Comparison of ENCODE assay signal across 10 cellular contexts in genomic region chr9:133031130-133031422, GRCh38. TPM values are rescaled to one million over a fixed set of nuclear protein-coding genes. Genes with fewer than 3 reads are reported as not detected.
DNase-seq lines count a peak whose midpoint lies in the region; ATAC-seq, FAIRE-seq and TF ChIP-seq lines count a peak whose summit lies in the region.
"Had no signal": no experiment of that assay in that cellular context is flagged by ENCODE, and none has a peak within 500 bp of the region (broad histone marks: within the 10 kb centered on the region; RNA-seq: fewer than 3 reads in every experiment).

No MANE protein-coding gene starts in this region.

- no peak for TF ChIP-seq CTCF in CD4-positive, alpha-beta T cell (IDR thresholded peaks at IDR 0.05)
- TF ChIP-seq CTCF in Panc1 (IDR thresholded peaks at IDR 0.05), result no peak
- TF ChIP-seq CTCF in endothelial cell of umbilical vein (IDR thresholded peaks at IDR 0.05; ENCODE audit: extremely low read depth in 1 of 2, insufficient read depth in 1 of 2, low read depth in 1 of 2, low read length in 2 of 2), result no peak
- TF ChIP-seq CTCF in neutrophil (IDR thresholded peaks at IDR 0.05), result no peak

- no peaks in the 10 kb centered on the region; the same call in 1 of the 2 replicates for H3K36me3 ChIP-seq in Panc1 (ENCODE audit: control insufficient read depth, insufficient read depth, low read length)
- H3K36me3 ChIP-seq in endothelial cell of umbilical vein (ENCODE audit: control insufficient read depth in 2 of 2, extremely low read depth in 1 of 2, insufficient read depth in 2 of 2, low read length in 2 of 2), result peaks cover 0 to 2% of the 10 kb centered on the region in 2 experiments
- H3K36me3 ChIP-seq in neutrophil, result peaks cover 7% of the 10 kb centered on the region

- dilution Hi-C loops in endothelial cell of umbilical vein (cut with MboI; ENCODE audit: extremely low pct_ligation_motif_present, low sequenced_read_pairs), result no loop called here

- no peak for TF ChIP-seq POLR2A in endothelial cell of umbilical vein (IDR thresholded peaks at IDR 0.05; ENCODE audit: low read depth, low read length)

- no peaks in the 10 kb centered on the region for H3K9me3 ChIP-seq in CD4-positive, alpha-beta T cell (ENCODE audit: control insufficient read depth, low read length)
- no peaks in the 10 kb centered on the region for H3K9me3 ChIP-seq in Panc1 (ENCODE audit: control insufficient read depth, insufficient read depth, low read depth, low read length)
- H3K9me3 ChIP-seq in endothelial cell of umbilical vein (replicated peaks; ENCODE audit: control insufficient read depth, insufficient read depth, low read length), result no peaks in the 10 kb centered on the region
- no peaks in the 10 kb centered on the region for H3K9me3 ChIP-seq in neutrophil

- no peak for ATAC-seq in CD4-positive, alpha-beta T cell (ENCODE audit: poor library complexity)
- ATAC-seq in Panc1, result no peak

- H3K9me3 Mint-ChIP-seq in CD4-positive, alpha-beta T cell, result no peaks in the 10 kb centered on the region

- H3K9me1 ChIP-seq in endothelial cell of umbilical vein (replicated peaks; ENCODE audit: control insufficient read depth, extremely low read depth, insufficient read depth, low read length), result no peaks in the 10 kb centered on the region

- H3K27me3 ChIP-seq in CD4-positive, alpha-beta T cell (ENCODE audit: control insufficient read depth, insufficient read depth, low read length), result no peaks in the 10 kb centered on the region
- H3K27me3 ChIP-seq in Panc1 (ENCODE audit: control insufficient read depth, insufficient read depth, low read length) (no peaks in the 10 kb centered on the region), endothelial cell of umbilical vein (ENCODE audit: control insufficient read depth in 2 of 2, insufficient read depth in 2 of 2, low read length in 2 of 2) (no peaks in the 10 kb centered on the region), neutrophil (no peaks in the 10 kb centered on the region)

- no peak for DNase-seq in CD4-positive, alpha-beta T cell
- DNase-seq in Panc1 (ENCODE audit: low read depth, low spot score) (no peak), endothelial cell of umbilical vein (ENCODE audit: low read depth, low spot score) (no peak), DMS153 (lab: John Stamatoyannopoulos, UW) (no peak), HuH-7 (ENCODE audit: low spot score) (no peak)
- DNase-seq in stimulated activated CD4-positive, alpha-beta T cell treated with anti-CD3 and anti-CD28 coated beads, Interleukin-15, amount 100 ng/mL, for 24 hours, result no peak
- no peak for DNase-seq in stimulated activated CD4-positive, alpha-beta T cell treated with anti-CD3 and anti-CD28 coated beads, Interleukin-4, amount 100 ng/mL, for 4 hours

- POLR2A ChIA-PET in CD4-positive, alpha-beta T cell (lab: Charles Lee), result interaction anchor here (0.6 to 2.1 kb wide), 18 partner anchors 9 to 951 kb away, joined by 3 to 31 read pairs (median 6); partner anchors contain the start of genes CACFD1, MED22, MED27 and RPL7A
- POLR2A ChIA-PET in Panc1 (lab: Charles Lee), result interaction anchor here (0.6 kb wide), 1 partner anchor 409 kb away, joined by 4 read pairs; no protein-coding TSS in a partner anchor
- POLR2A ChIA-PET in endothelial cell of umbilical vein (lab: Charles Lee), result interaction anchor here (0.6 to 1.2 kb wide), 2 partner anchors 35 to 208 kb away, joined by 4 to 6 read pairs; no protein-coding TSS in a partner anchor

- H3K79me2 ChIP-seq in endothelial cell of umbilical vein (ENCODE audit: control insufficient read depth, insufficient read depth, low read length), result peaks cover 53% of the 10 kb centered on the region

- H3K9ac ChIP-seq in endothelial cell of umbilical vein (replicated peaks; ENCODE audit: extremely low read depth, insufficient read depth, low read length), result peak overlapping the region; percentile 94

- H3K4me1 Mint-ChIP-seq in CD4-positive, alpha-beta T cell (ENCODE audit: low read depth), result peaks cover 51% of the 10 kb centered on the region

- peaks cover 11% of the 10 kb centered on the region for H3K36me3 Mint-ChIP-seq in CD4-positive, alpha-beta T cell (ENCODE audit: low read depth)

- peak overlapping the region; percentile 96 for H2AFZ ChIP-seq in endothelial cell of umbilical vein (ENCODE audit: low read depth, low read length)

- CTCF ChIA-PET in CD4-positive, alpha-beta T cell (lab: Charles Lee), result interaction anchor here (0.5 to 3.2 kb wide), 5 partner anchors 9 to 272 kb away, joined by 3 to 34 read pairs (median 4); no protein-coding TSS in a partner anchor
- CTCF ChIA-PET in Panc1 (lab: Charles Lee), result no interaction called here
- CTCF ChIA-PET in endothelial cell of umbilical vein (lab: Charles Lee), result interaction anchor here (1.1 to 2.2 kb wide), 7 partner anchors 9 to 113 kb away, joined by 3 to 34 read pairs (median 4); partner anchors contain the start of gene GFI1B

- FAIRE-seq in endothelial cell of umbilical vein (lab: Jason Lieb, UNC), result no peak

- in situ Hi-C loops in Panc1 (cut with HindIII; ENCODE audit: low pct_unique_long_range_greater_than_20kb, low sequenced_read_pairs), result no loop called here

- H3K27ac Mint-ChIP-seq in CD4-positive, alpha-beta T cell, result peak overlapping the region; percentile 89

- no peaks in the 10 kb centered on the region for H3K27me3 Mint-ChIP-seq in CD4-positive, alpha-beta T cell

- intact Hi-C loops in CD4-positive, alpha-beta T cell (cut with DNase I, micrococcal nuclease), result loop anchor here in 1 of 2 experiments (2.0 to 5.0 kb wide), 4 partner anchors 154 to 386 kb away; partner anchors contain the start of genes AK8, MED22, RPL7A and SPACA9
- intact Hi-C loops in Panc1 (cut with micrococcal nuclease; ENCODE audit: unreplicated experiment) (no loop called here), endothelial cell of umbilical vein (cut with micrococcal nuclease) (no loop called here)

- H3K4me2 ChIP-seq in endothelial cell of umbilical vein (ENCODE audit: insufficient read depth, low read length), result peak overlapping the region; percentile 78

- H3K27ac ChIP-seq in CD4-positive, alpha-beta T cell (ENCODE audit: low read depth, low read length), result peak overlapping the region; percentile 83
- H3K27ac ChIP-seq in Panc1 (ENCODE audit: low read length) (peak overlapping the region; percentile 86), endothelial cell of umbilical vein (ENCODE audit: insufficient read depth, low read depth, low read length) (peak overlapping the region; percentile 69), neutrophil (peak overlapping the region; percentile 89)

- H3K4me3 Mint-ChIP-seq in CD4-positive, alpha-beta T cell, result peak overlapping the region; percentile 99

- H3K4me3 ChIP-seq in Panc1 (ENCODE audit: low read depth in 2 of 2, low read length in 2 of 2), result peak overlapping the region; percentile 79 to 87
- H3K4me3 ChIP-seq in endothelial cell of umbilical vein (replicated peaks in 1 of 3; ENCODE audit: insufficient read depth in 1 of 3, low read depth in 1 of 3, low read length in 3 of 3), result peak overlapping the region; percentile 85 to 93 (median 92)
- peak overlapping the region; percentile 86 to 91 for H3K4me3 ChIP-seq in neutrophil (ENCODE audit: low read depth in 1 of 2, low read length in 1 of 2)

- H4K20me1 ChIP-seq in endothelial cell of umbilical vein (replicated peaks; ENCODE audit: control insufficient read depth, extremely low read depth, insufficient read depth, low read length), result no peaks in the 10 kb centered on the region

- no TSS peak for BruUV-seq in Panc1 (replicated peaks; lab: Mats Ljungman, UMichigan)
- BruUV-seq in endothelial cell of umbilical vein (replicated peaks; lab: Mats Ljungman, UMichigan), result no TSS peak

- H3K4me1 ChIP-seq in Panc1 (ENCODE audit: control insufficient read depth, insufficient read depth, low read length), result no peaks in the 10 kb centered on the region; the same call in 1 of the 2 replicates
- peaks cover 8% of the 10 kb centered on the region for H3K4me1 ChIP-seq in endothelial cell of umbilical vein (ENCODE audit: control insufficient read depth, extremely low read depth, insufficient read depth, low read length)
- peaks cover 20 to 23% of the 10 kb centered on the region in 2 experiments for H3K4me1 ChIP-seq in neutrophil (ENCODE audit: control insufficient read depth in 1 of 2, insufficient read depth in 1 of 2, low read depth in 1 of 2, low read length in 1 of 2)

RNA-seq across cellular contexts. Expression of gene GTF3C5, which starts 0.3 kb away (rescaled TPM):
- total RNA-seq in CD4-positive, alpha-beta T cell, result 10 to 100 TPM; 49.0 to 52.4 TPM
- total RNA-seq in Panc1 (2021; ENCODE audit: unreplicated experiment) (47.7 TPM), endothelial cell of umbilical vein (65.6 and 66.6 TPM in 2 replicates)
- 52.8 TPM for polyA plus RNA-seq in Panc1 (2012; ENCODE audit: insufficient read length)
- polyA plus RNA-seq in endothelial cell of umbilical vein, result 72.9 and 73.8 TPM in 2 replicates
- polyA plus RNA-seq in endothelial cell of umbilical vein (2011; cell fraction: cytosol; rRNA removed), result 58.7 and 63.1 TPM in 2 replicates
- 189 and 191 TPM in 2 replicates for polyA plus RNA-seq in endothelial cell of umbilical vein (2011; cell fraction: nucleus; rRNA removed)
- polyA plus RNA-seq in endothelial cell of umbilical vein (2012), result 52.0 and 56.0 TPM in 2 replicates
- 57.8 and 73.5 TPM in 2 replicates for polyA minus RNA-seq in endothelial cell of umbilical vein
- polyA minus RNA-seq in endothelial cell of umbilical vein (2011; cell fraction: cytosol; rRNA and poly(A)+ RNA removed), result 9.7 TPM
- polyA minus RNA-seq in endothelial cell of umbilical vein (2011; cell fraction: nucleus; rRNA and poly(A)+ RNA removed), result 41.2 and 43.1 TPM in 2 replicates

RNA-seq across cellular contexts. Expression of gene CEL, which starts 30.7 kb away (rescaled TPM):
- total RNA-seq in CD4-positive, alpha-beta T cell, result under 1 TPM; 0.16 to 0.39 TPM
- 4.3 TPM for total RNA-seq in Panc1 (2021; ENCODE audit: unreplicated experiment)
- polyA plus RNA-seq in Panc1 (2012; ENCODE audit: insufficient read length), result 0.64 TPM
- total RNA-seq in endothelial cell of umbilical vein, result 1.1 and 1.9 TPM in 2 replicates
- 0.81 and 0.92 TPM in 2 replicates for polyA plus RNA-seq in endothelial cell of umbilical vein
- 0.22 and 0.35 TPM in 2 replicates for polyA plus RNA-seq in endothelial cell of umbilical vein (2011; cell fraction: cytosol; rRNA removed)
- polyA plus RNA-seq in endothelial cell of umbilical vein (2011; cell fraction: nucleus; rRNA removed), result 5.2 and 6.0 TPM in 2 replicates
- 0.76 and 1.1 TPM in 2 replicates for polyA plus RNA-seq in endothelial cell of umbilical vein (2012)
- polyA minus RNA-seq in endothelial cell of umbilical vein, result 0.46 and 0.68 TPM in 2 replicates
- not detected for polyA minus RNA-seq in endothelial cell of umbilical vein (2011; cell fraction: cytosol; rRNA and poly(A)+ RNA removed)
- polyA minus RNA-seq in endothelial cell of umbilical vein (2011; cell fraction: nucleus; rRNA and poly(A)+ RNA removed), result 1.3 and 1.9 TPM in 2 replicates

RNA-seq across cellular contexts. Expression of gene GFI1B, which starts 52.6 kb away (rescaled TPM):
- under 1 TPM in 1 of 2 experiments, not detected in 1; 0.58 TPM for total RNA-seq in CD4-positive, alpha-beta T cell
- total RNA-seq in Panc1 (2021; ENCODE audit: unreplicated experiment) (0.08 TPM), endothelial cell of umbilical vein (not detected in 2 replicates)
- polyA plus RNA-seq in Panc1 (2012; ENCODE audit: insufficient read length), result not detected
- 0.04 TPM in 1 of 2 replicates, not detected in the other for polyA plus RNA-seq in endothelial cell of umbilical vein
- polyA plus RNA-seq in endothelial cell of umbilical vein (2011; cell fraction: cytosol; rRNA removed), result 0.01 TPM in 1 of 2 replicates, not detected in the other
- not detected in 2 replicates for polyA plus RNA-seq in endothelial cell of umbilical vein (2011; cell fraction: nucleus; rRNA removed)
- polyA plus RNA-seq in endothelial cell of umbilical vein (2012), result not detected in 2 replicates
- polyA minus RNA-seq in endothelial cell of umbilical vein, result 0.78 and 1.6 TPM in 2 replicates
- not detected for polyA minus RNA-seq in endothelial cell of umbilical vein (2011; cell fraction: cytosol; rRNA and poly(A)+ RNA removed)
- polyA minus RNA-seq in endothelial cell of umbilical vein (2011; cell fraction: nucleus; rRNA and poly(A)+ RNA removed), result not detected in 2 replicates
- total RNA-seq: sciatic nerve; T-helper 1 cell treated with Interleukin-12 subunit alpha and Interleukin-12 subunit beta and Interleukin-4 antibody, amounts not matched to agents 30 ng/mL and 1 ng/mL, for 36 hours had no signal
